ENCODE assay signal across 17 cellular contexts in the genomic region with DNA sequence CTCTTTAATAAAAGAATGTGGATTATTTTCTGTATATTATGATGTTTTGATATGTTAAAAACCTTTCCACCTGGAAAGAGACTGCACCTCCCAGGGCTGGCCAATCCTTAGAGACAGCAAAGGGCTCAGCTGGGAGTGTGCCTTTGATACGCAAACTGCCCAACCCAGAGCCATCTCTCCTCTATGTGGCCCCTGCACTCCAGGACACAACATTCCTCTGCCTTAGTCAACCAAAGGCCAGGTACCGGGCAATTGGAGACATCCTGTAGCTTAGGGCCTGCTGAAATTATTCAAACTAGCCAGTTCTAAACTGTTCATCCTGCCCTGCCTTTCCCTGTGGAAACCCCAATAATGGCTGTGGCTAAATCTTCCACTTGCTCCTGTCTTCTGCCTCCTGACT. TPM values are rescaled to one million over a fixed set of nuclear protein-coding genes. Genes with fewer than 3 reads are reported as not detected.
A peak's percentile ranks its signal among the peaks of the same experiment; 100 is the strongest.
DNase-seq lines count a peak whose midpoint lies in the region; TF ChIP-seq lines count a peak whose summit lies in the region.
"Had no signal": no experiment of that assay in that cellular context is flagged by ENCODE, and none has a peak within 500 bp of the region (broad histone marks: within the 10 kb centered on the region; RNA-seq: fewer than 3 reads in every experiment).

No MANE protein-coding gene starts in this region.

- no peak overlapping the region for H2BK12ac ChIP-seq in H9 (ENCODE audit: insufficient read length, low read depth, low read length)

- H3T11ph ChIP-seq in H9 (ENCODE audit: low read length), result no peak overlapping the region

- H2AFZ ChIP-seq in H9 (ENCODE audit: low read length), result no peak overlapping the region

- no peaks in the 10 kb centered on the region for H3K27me3 Mint-ChIP-seq in H9 (ENCODE audit: low read depth)
- H3K27me3 Mint-ChIP-seq in endodermal cell (ENCODE audit: insufficient read depth), result peaks cover 2% of the 10 kb centered on the region

- H2AK5ac ChIP-seq in H9 (ENCODE audit: insufficient read length, low read length), result no peak overlapping the region

- H3K27me3 ChIP-seq in H9 (ENCODE audit: insufficient read depth, low read length) (no peaks in the 10 kb centered on the region), endodermal cell (ENCODE audit: control insufficient read depth, insufficient read depth, low read length, poor library complexity, severe bottlenecking) (no peaks in the 10 kb centered on the region), iPS DF 6.9 (ENCODE audit: control insufficient read depth, insufficient read depth, low read length) (no peaks in the 10 kb centered on the region)
- no peaks in the 10 kb centered on the region for H3K27me3 ChIP-seq in effector memory CD4-positive, alpha-beta T cell (replicated peaks; ENCODE audit: control insufficient read depth, insufficient read depth, low read length, poor library complexity, severe bottlenecking)

- H4K8ac ChIP-seq in H9 (replicated peaks; ENCODE audit: insufficient read length, low read depth, low read length), result no peak overlapping the region

- no peaks in the 10 kb centered on the region for H3K36me3 Mint-ChIP-seq in H9 (ENCODE audit: insufficient read depth in 1 of 3, low read depth in 3 of 3)
- H3K36me3 Mint-ChIP-seq in endodermal cell (ENCODE audit: low read depth), result no peaks in the 10 kb centered on the region
- H3K36me3 Mint-ChIP-seq: CD4-positive, CD25-positive, alpha-beta regulatory T cell had no signal

- H4K91ac ChIP-seq in H9 (ENCODE audit: insufficient read length, low read depth, low read length), result no peak overlapping the region

- H2BK20ac ChIP-seq in H9 (ENCODE audit: low read depth, low read length, poor library complexity, severe bottlenecking), result no peak overlapping the region

- peak overlapping the region; percentile 64 for H3K18ac ChIP-seq in H9 (ENCODE audit: insufficient read length, low read depth, low read length)

- H3K9me3 ChIP-seq in H9 (ENCODE audit: control insufficient read depth, low read depth, low read length) (no peaks in the 10 kb centered on the region), endodermal cell (ENCODE audit: control insufficient read depth, low read length) (peaks cover 2% of the 10 kb centered on the region), iPS DF 6.9 (ENCODE audit: control insufficient read depth, insufficient read depth, low read length) (no peaks in the 10 kb centered on the region)
- H3K9me3 ChIP-seq in effector memory CD4-positive, alpha-beta T cell (ENCODE audit: control insufficient read depth, low read length), result no peaks in the 10 kb centered on the region
- H3K9me3 ChIP-seq: BE2C had no signal

- H3K4me2 ChIP-seq in H9 (ENCODE audit: insufficient read depth, insufficient read length, low read length), result no peak overlapping the region

- H3K27ac Mint-ChIP-seq in H9, result no peak overlapping the region
- no peak overlapping the region for H3K27ac Mint-ChIP-seq in endodermal cell
- H3K27ac Mint-ChIP-seq: CD4-positive, CD25-positive, alpha-beta regulatory T cell; CD8-positive, alpha-beta memory T cell; HFFc6 had no signal

- no peaks in the 10 kb centered on the region for H3K36me3 ChIP-seq in endodermal cell (ENCODE audit: control insufficient read depth, insufficient read depth, low read length)
- H3K36me3 ChIP-seq in iPS DF 6.9 (ENCODE audit: control insufficient read depth, insufficient read depth, low read length), result no peaks in the 10 kb centered on the region
- no peaks in the 10 kb centered on the region for H3K36me3 ChIP-seq in effector memory CD4-positive, alpha-beta T cell (ENCODE audit: control insufficient read depth, insufficient read depth, low read length)
- H3K36me3 ChIP-seq: BE2C had no signal

- H3K23me2 ChIP-seq in H9 (ENCODE audit: insufficient read length, low read depth, low read length, poor library complexity, severe bottlenecking), result no peaks in the 10 kb centered on the region

- H3K4me3 Mint-ChIP-seq in H9 (no peak overlapping the region), endodermal cell (no peak overlapping the region)
- H3K4me3 Mint-ChIP-seq: CD4-positive, CD25-positive, alpha-beta regulatory T cell; CD8-positive, alpha-beta memory T cell; HFFc6 had no signal

- H4K20me1 ChIP-seq in H9 (ENCODE audit: control insufficient read depth, insufficient read depth, insufficient read length), result no peaks in the 10 kb centered on the region

- TF ChIP-seq CTCF in H9 (conservative IDR thresholded peaks at IDR 0.05), result no peak
- no peak for TF ChIP-seq CTCF in endodermal cell (conservative IDR thresholded peaks at IDR 0.05)

- WGBS in H9 (ENCODE audit: extremely low coverage, insufficient read length, low lambda C conversion rate), result no CpG with 5 or more reads among the region's 2 CpGs
- WGBS in endodermal cell (ENCODE audit: insufficient coverage in 1 of 2, insufficient read length in 1 of 2), 2 experiments, result 85 to 100% methylated on average over 1 to 2 of the region's 2 CpGs
- WGBS in iPS DF 6.9 (ENCODE audit: insufficient coverage, insufficient read length), result no CpG with 5 or more reads among the region's 2 CpGs

- H3K14ac ChIP-seq in H9 (ENCODE audit: insufficient read depth, low read length), result no peak overlapping the region

- no peaks in the 10 kb centered on the region for H3K79me2 ChIP-seq in H9 (ENCODE audit: insufficient read depth, low read length)

- H3K79me1 ChIP-seq in H9 (ENCODE audit: insufficient read depth, low read depth, low read length, poor library complexity, severe bottlenecking), result no peaks in the 10 kb centered on the region

- H3K4me3 ChIP-seq in endodermal cell (ENCODE audit: low read length) (no peak overlapping the region), iPS DF 6.9 (ENCODE audit: low read length) (no peak overlapping the region)
- no peak overlapping the region for H3K4me3 ChIP-seq in effector memory CD4-positive, alpha-beta T cell (ENCODE audit: insufficient read depth, low read depth, low read length, poor library complexity, severe bottlenecking)

- H3K23ac ChIP-seq in H9 (ENCODE audit: insufficient read length, low read depth, low read length), result no peak overlapping the region

- no peak overlapping the region for H2BK120ac ChIP-seq in H9 (ENCODE audit: low read depth, low read length, poor library complexity, severe bottlenecking)

- no peak overlapping the region for H2BK15ac ChIP-seq in H9 (ENCODE audit: low read depth, low read length)

- no peak overlapping the region for H4K5ac ChIP-seq in H9 (ENCODE audit: insufficient read length, low read depth, low read length)

- H3K9ac ChIP-seq in H9 (ENCODE audit: extremely low read depth, insufficient read length, low read length), result no peak overlapping the region
- H3K9ac ChIP-seq in endodermal cell (ENCODE audit: extremely low read depth, low read length, poor library complexity, severe bottlenecking), result no peak overlapping the region

- H3K4me1 ChIP-seq in H9 (ENCODE audit: insufficient read depth, low read length) (peaks cover 3% of the 10 kb centered on the region; the same call in 1 of the 2 replicates), endodermal cell (ENCODE audit: control insufficient read depth, insufficient read depth, low read length) (no peaks in the 10 kb centered on the region), iPS DF 6.9 (ENCODE audit: control insufficient read depth, insufficient read depth, low read length) (no peaks in the 10 kb centered on the region)
- H3K4me1 ChIP-seq in effector memory CD4-positive, alpha-beta T cell (ENCODE audit: control insufficient read depth, insufficient read depth, low read length, poor library complexity, severe bottlenecking), result no peaks in the 10 kb centered on the region
- H3K4me1 ChIP-seq: BE2C had no signal

- H2BK5ac ChIP-seq in H9 (ENCODE audit: insufficient read length, low read length), result no peak overlapping the region

- no peak overlapping the region for H3K56ac ChIP-seq in H9 (ENCODE audit: insufficient read length, low read depth, low read length)

- no peaks in the 10 kb centered on the region for H3K9me3 Mint-ChIP-seq in H9
- no peaks in the 10 kb centered on the region for H3K9me3 Mint-ChIP-seq in endodermal cell
- H3K9me3 Mint-ChIP-seq: CD4-positive, CD25-positive, alpha-beta regulatory T cell; CD8-positive, alpha-beta memory T cell; HFFc6 had no signal

- H3K4ac ChIP-seq in H9 (ENCODE audit: low read depth, low read length), result no peak overlapping the region

- H3K4me1 Mint-ChIP-seq in H9 (no peaks in the 10 kb centered on the region), endodermal cell (no peaks in the 10 kb centered on the region)
- H3K4me1 Mint-ChIP-seq: CD4-positive, CD25-positive, alpha-beta regulatory T cell; CD8-positive, alpha-beta memory T cell had no signal

- peak; percentile 64 for DNase-seq in H9
- DNase-seq in endodermal cell, result peak; percentile 59
- peak; percentile 16 for DNase-seq in iPS DF 6.9 (ENCODE audit: low read depth, low spot score)
- no peak for DNase-seq in activated CD4-positive, CD25-positive, alpha-beta regulatory T cell treated with anti-CD3 and anti-CD28 coated beads, Interleukin-2, amount 50 U/mL, for 72 hours
- DNase-seq in effector memory CD4-positive, alpha-beta T cell, result no peak
- no peak for DNase-seq in AML-193 (lab: John Stamatoyannopoulos, UW)
- DNase-seq: BE2C; C1 segment of cervical spinal cord; CD4-positive, CD25-positive, alpha-beta regulatory T cell; CD8-positive, alpha-beta memory T cell; COR-L47; DMS 273 treated with DMSO at 0.1 percent for 48 hours; DMS53; DND-41; EL; HFFc6; IMR-90 had no signal

- H3K27ac ChIP-seq in H9 (ENCODE audit: insufficient read length, low read depth, low read length) (no peak overlapping the region), endodermal cell (ENCODE audit: low read depth, low read length) (no peak overlapping the region), iPS DF 6.9 (ENCODE audit: low read length) (no peak overlapping the region)
- no peak overlapping the region for H3K27ac ChIP-seq in effector memory CD4-positive, alpha-beta T cell (ENCODE audit: insufficient read depth, low read length, poor library complexity, severe bottlenecking)

RNA-seq across cellular contexts. Expression of a gene that starts 5.0 kb away (rescaled TPM):
- not detected in 2 replicates for total RNA-seq in H9 (2021)
- total RNA-seq in endodermal cell, result not detected
- polyA plus RNA-seq in endodermal cell (2013, experiment 1 of 2), result not detected
- polyA plus RNA-seq in endodermal cell (2013, experiment 2 of 2), result not detected
- total RNA-seq: CD4-positive, CD25-positive, alpha-beta regulatory T cell; CD8-positive, alpha-beta memory T cell had no signal
- polyA plus RNA-seq: CD4-positive, CD25-positive, alpha-beta regulatory T cell; CD8-positive, alpha-beta memory T cell had no signal

Comparison
In these comparisons a context has a peak if more than half of its experiments do, and no peak if none do; other contexts are left out.
1. DNase-seq: peak in H9 (single experiment), endodermal cell (single experiment) and iPS DF 6.9 (single experiment); none in activated CD4-positive, CD25-positive, alpha-beta regulatory T cell treated with anti-CD3 and anti-CD28 coated beads, Interleukin-2, amount 50 U/mL, for 72 hours (single experiment), effector memory CD4-positive, alpha-beta T cell (0 of 3) and AML-193 (0 of 2).